In genomic region chr6:90982051-90982450, GRCh38 we compare ENCODE assay signal across 1 cellular context.
TF ChIP-seq lines count a peak whose summit lies in the region.

No MANE protein-coding gene starts in this region.

TF ChIP-seq in HCT116, 20 proteins besides CTCF, POLR2A, EP300 and RAD21 (continued from another document):
- no peak for TF ChIP-seq REST (IDR thresholded peaks at IDR 0.05; ENCODE audit: low read depth)
- no peak for TF ChIP-seq TCF7L2 (IDR thresholded peaks at IDR 0.05; ENCODE audit: borderline replicate concordance, extremely low read depth, insufficient read depth, insufficient read length)
TF ChIP-seq in HCT116: peak in this region for 0.
